In the genomic region with DNA sequence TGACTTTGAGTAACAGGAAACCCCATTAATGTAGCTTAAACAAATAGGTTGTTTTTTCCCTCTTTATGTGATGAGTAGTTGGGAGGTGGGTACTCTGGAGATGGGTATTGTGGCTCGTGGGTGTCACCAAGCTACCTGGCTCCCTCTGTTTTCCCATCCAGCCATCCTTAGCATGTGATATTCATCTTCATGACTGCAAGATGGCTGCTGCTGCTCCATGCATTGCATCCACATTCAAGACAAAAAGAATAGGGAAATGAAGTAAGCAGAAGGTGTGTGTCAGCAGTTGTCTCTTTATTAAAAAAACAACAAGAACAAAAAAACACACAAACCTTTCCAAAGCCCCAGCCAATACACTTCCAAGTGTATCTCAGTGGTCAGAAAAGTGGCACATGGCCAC, we compare ENCODE assay signal across 23 cellular contexts. TPM values are rescaled to one million over a fixed set of nuclear protein-coding genes. Genes with fewer than 3 reads are reported as not detected.
DNase-seq lines count a peak whose midpoint lies in the region; ATAC-seq, FAIRE-seq and TF ChIP-seq lines count a peak whose summit lies in the region.
"Had no signal": no experiment of that assay in that cellular context is flagged by ENCODE, and none has a peak within 500 bp of the region (broad histone marks: within the 10 kb centered on the region; RNA-seq: fewer than 3 reads in every experiment).

No MANE protein-coding gene starts in this region.

- H3K27me3 ChIP-seq in H1 (replicated peaks in 1 of 4; ENCODE audit: control insufficient read depth in 3 of 4, extremely low read depth in 1 of 4, insufficient read depth in 3 of 4, low read length in 3 of 4) = no peaks in the 10 kb centered on the region
- H3K27me3 ChIP-seq in left lung = no peaks in the 10 kb centered on the region
- H3K27me3 ChIP-seq: BLaER1 treated with 17β-estradiol and CSF1 and Interleukin-3, amounts not matched to agents 10 nM and 100 nM had no signal

- no peak for TF ChIP-seq RAD21 in H1 (IDR thresholded peaks at IDR 0.05 in 1 of 2, conservative IDR thresholded peaks at IDR 0.05 in 1 of 2; ENCODE audit: low read depth in 2 of 2, low read length in 2 of 2)

- H2AFZ ChIP-seq in H1 (ENCODE audit: low read length) = no peak overlapping the region

- H3K9me3 ChIP-seq in H1 (ENCODE audit: insufficient read depth in 2 of 2, low read depth in 1 of 2, low read length in 1 of 2) (no peaks in the 10 kb centered on the region), left lung (no peaks in the 10 kb centered on the region)
- H3K9me3 ChIP-seq: Caco-2 had no signal

- H3K14ac ChIP-seq in H1 (ENCODE audit: insufficient read length) = no peak overlapping the region

- H3K23me2 ChIP-seq in H1 (ENCODE audit: low read depth, low read length) = no peaks in the 10 kb centered on the region

- H2AK5ac ChIP-seq in H1 (ENCODE audit: low read depth, low read length) = peak overlapping the region; percentile 78; the same call in 1 of the 2 replicates

- FAIRE-seq in H1 (lab: Jason Lieb, UNC) = no peak
- FAIRE-seq: A204.1, D721Med, G401.6, GM12891, GM19239 had no signal

- no peak overlapping the region for H4K91ac ChIP-seq in H1 (replicated peaks; ENCODE audit: insufficient read length, low read length)

- no peaks in the 10 kb centered on the region for H3K27me3 Mint-ChIP-seq in activated naive CD4-positive, alpha-beta T cell treated with anti-CD3 and anti-CD28 coated beads, Interleukin-2, amount 50 U/mL, for 24 hours
- H3K27me3 Mint-ChIP-seq in WTC11 (ENCODE audit: low read depth) (no peaks in the 10 kb centered on the region), glutamatergic neuron (ENCODE audit: unreplicated experiment) (no peaks in the 10 kb centered on the region)

- H4K5ac ChIP-seq in H1 (ENCODE audit: insufficient read length, low read depth, low read length) = no peak overlapping the region

- H2BK120ac ChIP-seq in H1 (replicated peaks; ENCODE audit: low read depth, low read length) = no peak overlapping the region

- H3K4me3 ChIP-seq in H1 (ENCODE audit: extremely low read depth in 1 of 4, insufficient read depth in 2 of 4, low read depth in 3 of 4, low read length in 4 of 4) = no peak overlapping the region
- no peak overlapping the region for H3K4me3 ChIP-seq in left lung
- H3K4me3 ChIP-seq: BLaER1 treated with 17β-estradiol and CSF1 and Interleukin-3, amounts not matched to agents 10 nM and 100 nM had no signal

- H3K4me3 Mint-ChIP-seq in activated naive CD4-positive, alpha-beta T cell treated with anti-CD3 and anti-CD28 coated beads, Interleukin-2, amount 50 U/mL, for 24 hours = no peak overlapping the region
- H3K4me3 Mint-ChIP-seq in WTC11 (no peak overlapping the region), glutamatergic neuron (ENCODE audit: unreplicated experiment) (no peak overlapping the region)
- H3K4me3 Mint-ChIP-seq: B cell; CD4-positive, alpha-beta T cell; CD8-positive, alpha-beta T cell had no signal

- intact Hi-C loops in left lung (cut with DNase I) = no loop called here

- no peak for TF ChIP-seq POLR2A in H1 (IDR thresholded peaks at IDR 0.05; ENCODE audit: control extremely low read depth in 1 of 2, low read depth in 2 of 2, low read length in 2 of 2)

- TF ChIP-seq CTCF in WTC11 (IDR thresholded peaks at IDR 0.05) (no peak), H1 (IDR thresholded peaks at IDR 0.05; ENCODE audit: control extremely low read depth in 1 of 3, insufficient read depth in 1 of 3, low read depth in 1 of 3, low read length in 3 of 3) (no peak), left lung (IDR thresholded peaks at IDR 0.05) (no peak), glutamatergic neuron (IDR thresholded peaks at IDR 0.05; ENCODE audit: partially characterized antibody, unreplicated experiment) (no peak)

- H3K23ac ChIP-seq in H1 (ENCODE audit: insufficient read length) = no peak overlapping the region

- H3K9me3 Mint-ChIP-seq in activated naive CD4-positive, alpha-beta T cell treated with anti-CD3 and anti-CD28 coated beads, Interleukin-2, amount 50 U/mL, for 24 hours = no peaks in the 10 kb centered on the region
- no peaks in the 10 kb centered on the region for H3K9me3 Mint-ChIP-seq in activated naive CD4-positive, alpha-beta T cell treated with anti-CD3 and anti-CD28 coated beads, Interleukin-2, amount 50 U/mL, for 72 hours
- H3K9me3 Mint-ChIP-seq in WTC11 (no peaks in the 10 kb centered on the region), glutamatergic neuron (ENCODE audit: unreplicated experiment) (no peaks in the 10 kb centered on the region)
- H3K9me3 Mint-ChIP-seq: CD4-positive, alpha-beta T cell; CD8-positive, alpha-beta T cell had no signal

- H3K36me3 ChIP-seq in H1 (ENCODE audit: control insufficient read depth in 2 of 4, insufficient read depth in 4 of 4, low read length in 3 of 4) (no peaks in the 10 kb centered on the region), left lung (no peaks in the 10 kb centered on the region)
- H3K36me3 ChIP-seq: BLaER1 treated with 17β-estradiol and CSF1 and Interleukin-3, amounts not matched to agents 10 nM and 100 nM had no signal

- POLR2A ChIA-PET in WTC11 (lab: Charles Lee) (no interaction called here), H1 (lab: Charles Lee; ENCODE audit: partially characterized antibody) (no interaction called here)

- no peak overlapping the region for H2BK15ac ChIP-seq in H1 (ENCODE audit: low read length)

- 100% methylated on average over 1 of the region's 1 CpG; no CpG with 5 or more reads in 1 of the 2 experiments for WGBS in H1 (ENCODE audit: extremely low coverage in 1 of 2, insufficient coverage in 1 of 2, insufficient read length in 1 of 2, insufficient replicate concordance in 2 of 2, low coverage in 1 of 2, low lambda C conversion rate in 2 of 2, missing lambda C conversion rate in 1 of 2), 2 experiments

- no peak overlapping the region for H2BK12ac ChIP-seq in H1 (ENCODE audit: low read depth, low read length)

- no peaks in the 10 kb centered on the region for H3K4me1 ChIP-seq in H1 (replicated peaks in 1 of 4; ENCODE audit: control insufficient read depth in 3 of 4, insufficient read depth in 4 of 4, low read length in 3 of 4)
- H3K4me1 ChIP-seq in left lung = peaks cover 0 to 13% of the 10 kb centered on the region in 2 donors
- H3K4me1 ChIP-seq: Caco-2 had no signal

- CTCF ChIA-PET in WTC11 (lab: Charles Lee) = interaction anchor here (1.9 kb wide), 1 partner anchor 51 kb away, joined by 7 read pairs; no protein-coding TSS in a partner anchor
- CTCF ChIA-PET in H1 (lab: Charles Lee; ENCODE audit: partially characterized antibody) = interaction anchor here (1.0 to 10.9 kb wide), 6 partner anchors 10 to 50 kb away, joined by 3 to 79 read pairs (median 10); no protein-coding TSS in a partner anchor

- H3K4me1 Mint-ChIP-seq in activated naive CD4-positive, alpha-beta T cell treated with anti-CD3 and anti-CD28 coated beads, Interleukin-2, amount 50 U/mL, for 24 hours = no peaks in the 10 kb centered on the region
- peaks cover 4% of the 10 kb centered on the region; the same call in 1 of the 2 replicates for H3K4me1 Mint-ChIP-seq in WTC11
- H3K4me1 Mint-ChIP-seq in glutamatergic neuron (ENCODE audit: low read depth, unreplicated experiment) = no peaks in the 10 kb centered on the region
- H3K4me1 Mint-ChIP-seq: B cell had no signal

- no peak for DNase-seq in activated naive CD4-positive, alpha-beta T cell treated with anti-CD3 and anti-CD28 coated beads, Interleukin-2, amount 50 U/mL, for 72 hours (ENCODE audit: low spot score in 2 of 2)
- DNase-seq in WTC11 (ENCODE audit: low spot score) = no peak
- no peak for DNase-seq in H1 (ENCODE audit: low read depth in 1 of 2, low spot score in 2 of 2)
- DNase-seq in left lung = no peak
- DNase-seq in glutamatergic neuron = no peak
- DNase-seq: 8988T; ACHN; AML-193; Caco-2; Calu3; CD4-positive, alpha-beta T cell; CD8-positive, alpha-beta T cell; DMS79 treated with DMSO at 0.1 percent for 48 hours; GF-D8 had no signal

- TF ChIP-seq EP300 in H1 (IDR thresholded peaks at IDR 0.05; ENCODE audit: borderline replicate concordance in 1 of 2, low read depth in 2 of 2, low read length in 2 of 2) = no peak

- H2BK5ac ChIP-seq in H1 (ENCODE audit: low read depth, low read length) = no peak overlapping the region

- no peak overlapping the region for H3K18ac ChIP-seq in H1 (ENCODE audit: extremely low read depth, low read length)

- H3K36me3 Mint-ChIP-seq in activated naive CD4-positive, alpha-beta T cell treated with anti-CD3 and anti-CD28 coated beads, Interleukin-2, amount 50 U/mL, for 24 hours = no peaks in the 10 kb centered on the region
- H3K36me3 Mint-ChIP-seq in activated naive CD4-positive, alpha-beta T cell treated with anti-CD3 and anti-CD28 coated beads, Interleukin-2, amount 50 U/mL, for 72 hours = no peaks in the 10 kb centered on the region
- peaks cover 4% of the 10 kb centered on the region for H3K36me3 Mint-ChIP-seq in WTC11
- no peaks in the 10 kb centered on the region for H3K36me3 Mint-ChIP-seq in glutamatergic neuron (ENCODE audit: unreplicated experiment)
- H3K36me3 Mint-ChIP-seq: CD8-positive, alpha-beta T cell had no signal

- no peak overlapping the region for H3K27ac ChIP-seq in H1 (ENCODE audit: low read depth, low read length)
- H3K27ac ChIP-seq in left lung = no peak overlapping the region
- H3K27ac ChIP-seq: BLaER1 treated with 17β-estradiol and CSF1 and Interleukin-3, amounts not matched to agents 10 nM and 100 nM; C4-2B had no signal

- ATAC-seq in activated naive CD4-positive, alpha-beta T cell treated with anti-CD3 and anti-CD28 coated beads, Interleukin-2, amount 50 U/mL, for 72 hours = no peak
- ATAC-seq in WTC11 = no peak
- no peak for ATAC-seq in left lung
- ATAC-seq: CD8-positive, alpha-beta T cell had no signal

- no peaks in the 10 kb centered on the region for H3K79me1 ChIP-seq in H1 (ENCODE audit: low read depth, low read length)

- H3K9ac ChIP-seq in H1 (replicated peaks in 1 of 4; ENCODE audit: extremely low read depth in 1 of 4, low read depth in 3 of 4, low read length in 3 of 4) = no peak overlapping the region
- H3K9ac ChIP-seq: BLaER1 treated with 17β-estradiol and CSF1 and Interleukin-3, amounts not matched to agents 10 nM and 100 nM had no signal

- no peak overlapping the region for H3K56ac ChIP-seq in H1 (replicated peaks; ENCODE audit: insufficient read length, low read depth, low read length)

- H2BK20ac ChIP-seq in H1 (ENCODE audit: low read length) = no peak overlapping the region

- H3K4me2 ChIP-seq in H1 (ENCODE audit: insufficient read depth in 1 of 2, low read depth in 2 of 2, low read length in 2 of 2) = no peak overlapping the region
- H3K4me2 ChIP-seq: BLaER1 treated with 17β-estradiol and CSF1 and Interleukin-3, amounts not matched to agents 10 nM and 100 nM had no signal

- no peak overlapping the region for H4K8ac ChIP-seq in H1 (ENCODE audit: extremely low read depth, insufficient read depth, low read length)

- no peak overlapping the region for H3K4ac ChIP-seq in H1 (replicated peaks; ENCODE audit: insufficient read length, low read depth, low read length)

- H4K20me1 ChIP-seq in H1 (replicated peaks in 1 of 2; ENCODE audit: control insufficient read depth in 1 of 2, insufficient read depth in 2 of 2, low read length in 2 of 2) = no peaks in the 10 kb centered on the region
- H4K20me1 ChIP-seq: BLaER1 treated with 17β-estradiol and CSF1 and Interleukin-3, amounts not matched to agents 10 nM and 100 nM had no signal

- peak overlapping the region; percentile 59 for H3K27ac Mint-ChIP-seq in activated naive CD4-positive, alpha-beta T cell treated with anti-CD3 and anti-CD28 coated beads, Interleukin-2, amount 50 U/mL, for 24 hours
- H3K27ac Mint-ChIP-seq in activated naive CD4-positive, alpha-beta T cell treated with anti-CD3 and anti-CD28 coated beads, Interleukin-2, amount 50 U/mL, for 72 hours = no peak overlapping the region
- H3K27ac Mint-ChIP-seq in WTC11 (no peak overlapping the region), glutamatergic neuron (ENCODE audit: unreplicated experiment) (no peak overlapping the region)
- H3K27ac Mint-ChIP-seq: B cell; CD4-positive, alpha-beta T cell; CD8-positive, alpha-beta T cell had no signal

- H3K79me2 ChIP-seq in H1 (ENCODE audit: control insufficient read depth in 1 of 2, insufficient read depth in 2 of 2, low read length in 2 of 2) = no peaks in the 10 kb centered on the region

RNA-seq across cellular contexts. Expression of a gene that starts 6.5 kb away (rescaled TPM):
- total RNA-seq in activated naive CD4-positive, alpha-beta T cell treated with anti-CD3 and anti-CD28 coated beads, Interleukin-2, amount 50 U/mL, for 72 hours = 10 to 100 TPM; 15.7 to 23.4 TPM
- total RNA-seq in WTC11 (2021) (19.1 to 22.3 TPM (median 21.8 TPM) in 3 replicates), left lung (10 to 100 TPM; 25.6 to 61.9 TPM), glutamatergic neuron (ENCODE audit: unreplicated experiment) (20.1 TPM)
- 20.6 and 24.8 TPM in 2 replicates for total RNA-seq in H1 (2021; fragmentation: NEBNext Ultra II Directional; extraction: Animal tissue kit (Norgen Biotek cat#: 25700))
- 7.1 and 8.4 TPM in 2 replicates for polyA plus RNA-seq in H1 (2011; rRNA removed)
- 7.8 TPM for polyA plus RNA-seq in H1 (2011; cell fraction: cytosol; rRNA removed)
- 31.4 TPM for polyA plus RNA-seq in H1 (2011; cell fraction: nucleus; rRNA removed)
- 12.0 to 19.8 TPM (median 15.5 TPM) in 4 replicates for polyA plus RNA-seq in H1 (2012, experiment 1 of 2)
- polyA plus RNA-seq in H1 (2012, experiment 2 of 2) = 1.9 TPM
- 13.2 TPM for polyA plus RNA-seq in H1 (2013, experiment 1 of 2)
- 13.5 TPM for polyA plus RNA-seq in H1 (2013, experiment 2 of 2)
- 33.1 and 43.4 TPM in 2 replicates for polyA minus RNA-seq in H1 (2011; rRNA and poly(A)+ RNA removed)
- polyA minus RNA-seq in H1 (2011; cell fraction: cytosol; rRNA and poly(A)+ RNA removed) = 14.5 TPM
- 134 TPM for polyA minus RNA-seq in H1 (2011; cell fraction: nucleus; rRNA and poly(A)+ RNA removed)
